In genomic region chr4:1231637-1232360, GRCh38 we compare ENCODE assay signal across 1 cellular context.
A peak's percentile ranks its signal among the peaks of the same experiment; 100 is the strongest.
TF ChIP-seq lines count a peak whose summit lies in the region.

No MANE protein-coding gene starts in this region.

TF ChIP-seq in HepG2, 621 proteins besides CTCF, POLR2A, EP300 and RAD21 (continued from another document and continues in another):
- TF ChIP-seq ARID5B (CRISPR knock-in tag; IDR thresholded peaks at IDR 0.05), result peak; percentile 18; the same call in 1 of the 2 replicates
- TF ChIP-seq DBP (CRISPR knock-in tag; IDR thresholded peaks at IDR 0.05; ENCODE audit: not compliant biosample characterization), result no peak
- no peak for TF ChIP-seq ZNF136 (CRISPR knock-in tag; IDR thresholded peaks at IDR 0.05; ENCODE audit: low read depth)
- TF ChIP-seq FOSL2 (CRISPR knock-in tag; IDR thresholded peaks at IDR 0.05), result peak; percentile 69
- no peak for TF ChIP-seq AKAP8 (CRISPR knock-in tag; IDR thresholded peaks at IDR 0.05)
- TF ChIP-seq ZNF552 (CRISPR knock-in tag; IDR thresholded peaks at IDR 0.05; ENCODE audit: borderline replicate concordance), result no peak
- TF ChIP-seq ZFP36L1 (CRISPR knock-in tag; IDR thresholded peaks at IDR 0.05), result no peak
- TF ChIP-seq SOX6 (IDR thresholded peaks at IDR 0.05), result no peak
- TF ChIP-seq SOX6 (CRISPR knock-in tag; IDR thresholded peaks at IDR 0.05), result no peak
- TF ChIP-seq ZSCAN20 (CRISPR knock-in tag; IDR thresholded peaks at IDR 0.05; ENCODE audit: borderline replicate concordance), result no peak
- no peak for TF ChIP-seq FOXA1 (IDR thresholded peaks at IDR 0.05)
- TF ChIP-seq FOXA1 (CRISPR knock-in tag; IDR thresholded peaks at IDR 0.05), result no peak
- no peak for TF ChIP-seq ZNF747 (CRISPR knock-in tag; IDR thresholded peaks at IDR 0.05; ENCODE audit: borderline replicate concordance)
- TF ChIP-seq ZNF232 (CRISPR knock-in tag; IDR thresholded peaks at IDR 0.05; ENCODE audit: borderline replicate concordance), result no peak
- TF ChIP-seq IRX3 (CRISPR knock-in tag; IDR thresholded peaks at IDR 0.05; ENCODE audit: borderline replicate concordance, low read depth), result no peak
- TF ChIP-seq KMT2A (CRISPR knock-in tag; IDR thresholded peaks at IDR 0.05), result no peak
- TF ChIP-seq NR2F1 (CRISPR knock-in tag; IDR thresholded peaks at IDR 0.05), result peak; percentile 68 to 83
- no peak for TF ChIP-seq ZNF777 (CRISPR knock-in tag; IDR thresholded peaks at IDR 0.05)
- no peak for TF ChIP-seq PAXIP1 (CRISPR knock-in tag; conservative IDR thresholded peaks at IDR 0.05)
- no peak for TF ChIP-seq ZNF24 (IDR thresholded peaks at IDR 0.05)
- no peak for TF ChIP-seq FOXK1 (CRISPR knock-in tag; IDR thresholded peaks at IDR 0.05; ENCODE audit: borderline replicate concordance, low read depth)
- TF ChIP-seq MNT (IDR thresholded peaks at IDR 0.05), result no peak
- TF ChIP-seq ZNF609 (CRISPR knock-in tag; IDR thresholded peaks at IDR 0.05; ENCODE audit: borderline replicate concordance), result no peak
- no peak for TF ChIP-seq RERE (CRISPR knock-in tag; IDR thresholded peaks at IDR 0.05; ENCODE audit: low read depth)
- TF ChIP-seq AGO2 (optimal IDR thresholded peaks at IDR 0.05; ENCODE audit: low read depth, low read length), result peak; percentile 54
- peak; percentile 69 for TF ChIP-seq ZBTB33 (CRISPR knock-in tag; IDR thresholded peaks at IDR 0.05)
- no peak for TF ChIP-seq ZNF746 (CRISPR knock-in tag; IDR thresholded peaks at IDR 0.05)
- no peak for TF ChIP-seq ZNF740 (CRISPR knock-in tag; IDR thresholded peaks at IDR 0.05)
- no peak for TF ChIP-seq NPAS2 (CRISPR knock-in tag; IDR thresholded peaks at IDR 0.05; ENCODE audit: borderline replicate concordance)
- no peak for TF ChIP-seq ZNF33A (CRISPR knock-in tag; IDR thresholded peaks at IDR 0.05; ENCODE audit: borderline replicate concordance)
- TF ChIP-seq ZNF770 (CRISPR knock-in tag; IDR thresholded peaks at IDR 0.05), result 0 out of 2 replicates have a peak, but pooled peaks have one; percentile 53
